20 cellular contexts compared by ENCODE assay signal in the genomic region with DNA sequence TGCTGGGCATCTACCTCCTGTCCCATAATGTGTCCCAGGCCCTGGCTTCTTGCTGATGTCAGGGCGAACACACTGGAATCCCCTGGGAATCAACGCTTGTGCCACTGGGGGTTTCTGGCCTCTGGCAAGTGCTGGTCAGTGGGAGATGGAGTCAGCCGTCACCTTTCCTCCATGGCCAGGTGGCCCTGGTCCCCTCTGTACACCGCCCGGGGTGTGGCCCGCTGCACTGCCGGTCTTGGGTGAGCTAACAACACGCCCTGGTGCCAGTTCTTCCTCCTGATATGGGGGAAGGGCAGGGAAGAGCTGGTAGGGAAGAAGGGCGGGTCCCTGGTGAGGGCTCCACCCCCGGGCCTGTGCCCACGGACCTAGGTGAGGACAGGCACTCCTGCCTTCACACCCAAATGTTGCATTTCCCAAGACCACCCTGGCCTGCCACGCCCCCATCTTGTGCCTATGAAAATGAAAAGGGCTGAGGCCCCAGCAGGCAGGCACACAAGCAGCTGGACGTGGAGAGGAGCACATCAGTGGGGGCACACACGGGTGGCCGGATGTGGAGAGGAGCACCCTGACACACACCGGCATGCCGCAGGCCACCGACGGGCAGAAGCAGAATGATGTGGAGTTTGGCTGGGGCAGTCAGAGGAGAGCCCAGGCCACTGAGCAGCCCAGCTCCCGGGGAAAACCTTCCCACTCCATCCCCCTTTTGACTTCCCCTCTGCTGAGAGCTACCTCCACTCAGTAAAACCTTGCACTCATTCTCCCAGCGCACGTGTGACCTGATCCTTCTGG.
"Had no signal": no experiment of that assay in that cellular context is flagged by ENCODE, and none has a peak within 500 bp of the region (broad histone marks: within the 10 kb centered on the region; RNA-seq: fewer than 3 reads in every experiment).

No MANE protein-coding gene starts in this region.

- H3K4me3 Mint-ChIP-seq: natural killer cell treated with Interleukin-12 subunit alpha and Interleukin-12 subunit beta and Interleukin-15 and Interleukin-18, amount 100 ng/mL, for 72 hours; T-helper 2 cell treated with Interferon-gamma antibody and Interleukin-4, amounts not matched to agents 5 μg/mL and 100 μg/mL, for 36 hours; type B pancreatic cell had no signal

- H3K27me3 ChIP-seq: pancreas, testis had no signal

- H3K36me3 Mint-ChIP-seq: natural killer cell treated with Interleukin-12 subunit alpha and Interleukin-12 subunit beta and Interleukin-15 and Interleukin-18, amount 100 ng/mL, for 72 hours; type B pancreatic cell had no signal

- ATAC-seq: heart right ventricle, pancreas, right cardiac atrium had no signal

- DNase-seq: activated CD4-positive, alpha-beta T cell treated with anti-CD3 and anti-CD28 coated beads, Interleukin-2, amount 50 U/mL, for 1 hour; activated CD4-positive, CD25-positive, alpha-beta regulatory T cell treated with anti-CD3 and anti-CD28 coated beads, Interleukin-2, amount 50 U/mL, for 72 hours; activated naive CD4-positive, alpha-beta T cell; activated T-cell treated with anti-CD3 and anti-CD28 coated beads, Interleukin-2, amount 50 U/mL, for 1 hour; amygdala; cerebellar nuclear complex; heart right ventricle; islet precursor cell; midbrain; right cardiac atrium; SK-N-SH; stimulated activated CD4-positive, alpha-beta T cell treated with anti-CD3 and anti-CD28 coated beads, Interleukin-1b, Interleukin-23, amount 100 ng/mL, for 48 hours; testis; WERI-Rb-1 had no signal

- H3K27me3 Mint-ChIP-seq: natural killer cell treated with Interleukin-12 subunit alpha and Interleukin-12 subunit beta and Interleukin-15 and Interleukin-18, amount 100 ng/mL, for 72 hours had no signal

- H3K4me3 ChIP-seq: heart right ventricle, pancreas, testis had no signal

- FAIRE-seq: bronchial epithelial cell, pancreas had no signal

- H3K9me3 Mint-ChIP-seq: natural killer cell treated with Interleukin-12 subunit alpha and Interleukin-12 subunit beta and Interleukin-15 and Interleukin-18, amount 100 ng/mL, for 72 hours; T-helper 2 cell treated with Interferon-gamma antibody and Interleukin-4, amounts not matched to agents 5 μg/mL and 100 μg/mL, for 36 hours; type B pancreatic cell had no signal

- H3K9ac ChIP-seq: SK-N-SH had no signal

- H3K4me1 ChIP-seq: pancreas, testis had no signal

- H3K27ac Mint-ChIP-seq: natural killer cell treated with Interleukin-12 subunit alpha and Interleukin-12 subunit beta and Interleukin-15 and Interleukin-18, amount 100 ng/mL, for 72 hours; T-helper 2 cell treated with Interferon-gamma antibody and Interleukin-4, amounts not matched to agents 5 μg/mL and 100 μg/mL, for 36 hours; type B pancreatic cell had no signal

- H3K36me3 ChIP-seq: heart right ventricle, pancreas, WERI-Rb-1 had no signal

- H3K9me3 ChIP-seq: heart right ventricle, pancreas, SK-N-SH, testis had no signal

- H3K27ac ChIP-seq: epithelial cell of prostate, heart right ventricle, pancreas, testis, WERI-Rb-1 had no signal

- H3K4me2 ChIP-seq: SK-N-SH had no signal
